Comparison of ENCODE assay signal across 10 cellular contexts in genomic region chr16:31439023-31439422, GRCh38. TPM values are rescaled to one million over a fixed set of nuclear protein-coding genes. Genes with fewer than 3 reads are reported as not detected.
"Had no signal": no experiment of that assay in that cellular context is flagged by ENCODE, and none has a peak within 500 bp of the region (broad histone marks: within the 10 kb centered on the region; RNA-seq: fewer than 3 reads in every experiment).

No MANE protein-coding gene starts in this region.

RNA-seq across cellular contexts. Expression of gene COX6A2, which starts 10.9 kb away (rescaled TPM):
- total RNA-seq: activated CD4-positive, alpha-beta T cell treated with anti-CD3 and anti-CD28 coated beads, Interleukin-2, amount 10 ng/mL, durations not matched to agents 24 days and 14 days; activated CD8-positive, alpha-beta T cell treated with anti-CD3 and anti-CD28 coated beads, Interleukin-2, amount 10 ng/mL, durations not matched to agents 7 days and 5 days; activated T-helper 1 cell treated with anti-CD3 and anti-CD28 coated beads, Interleukin-12 subunit alpha, Interleukin-12 subunit beta, Interleukin-2, Interleukin-4 antibody, amounts not matched to agents 30 ng/mL and 10 ng/mL and 1 ng/mL, durations not matched to agents 14 hours and 24 hours and 36 hours; chondrocyte; NCI-H460; PC-9; SK-MEL-5; T-helper 1 cell treated with Interleukin-12 subunit alpha and Interleukin-12 subunit beta and Interleukin-4 antibody, amounts not matched to agents 30 ng/mL and 1 ng/mL, for 36 hours; T-helper 2 cell treated with Interferon-gamma antibody and Interleukin-4, amounts not matched to agents 100 ng/mL and 5 ng/mL, for 36 hours had no signal

RNA-seq across cellular contexts. Expression of gene SLC5A2, which starts 43.9 kb away (rescaled TPM):
- total RNA-seq: activated CD4-positive, alpha-beta T cell treated with anti-CD3 and anti-CD28 coated beads, Interleukin-2, amount 10 ng/mL, durations not matched to agents 24 days and 14 days; activated T-helper 1 cell treated with anti-CD3 and anti-CD28 coated beads, Interleukin-12 subunit alpha, Interleukin-12 subunit beta, Interleukin-2, Interleukin-4 antibody, amounts not matched to agents 30 ng/mL and 10 ng/mL and 1 ng/mL, durations not matched to agents 14 hours and 24 hours and 36 hours; chondrocyte; NCI-H460; Right ventricle myocardium inferior; T-helper 1 cell treated with Interleukin-12 subunit alpha and Interleukin-12 subunit beta and Interleukin-4 antibody, amounts not matched to agents 30 ng/mL and 1 ng/mL, for 36 hours; T-helper 2 cell treated with Interferon-gamma antibody and Interleukin-4, amounts not matched to agents 100 ng/mL and 5 ng/mL, for 36 hours had no signal
